ENCODE assay signal across 8 cellular contexts in genomic region chr2:75646090-75646582, GRCh38. TPM values are rescaled to one million over a fixed set of nuclear protein-coding genes. Genes with fewer than 3 reads are reported as not detected.
DNase-seq lines count a peak whose midpoint lies in the region; ATAC-seq, FAIRE-seq and TF ChIP-seq lines count a peak whose summit lies in the region.

No MANE protein-coding gene starts in this region.

- peak overlapping the region; percentile 91 to 96 (median 93) for H3K4me3 ChIP-seq in breast epithelium
- peak overlapping the region; percentile 89 to 95 for H3K4me3 ChIP-seq in mucosa of rectum (ENCODE audit: low read length in 2 of 2)

- no peaks in the 10 kb centered on the region for H3K9me3 ChIP-seq in breast epithelium
- H3K9me3 ChIP-seq in mucosa of rectum (ENCODE audit: control insufficient read depth in 2 of 2, low read length in 2 of 2), result no peaks in the 10 kb centered on the region

- ATAC-seq in GM18517 (IDR thresholded peaks at IDR 0.05; ENCODE audit: unreplicated experiment) (peak; percentile 22), HG03342 (IDR thresholded peaks at IDR 0.05; ENCODE audit: unreplicated experiment) (peak; percentile 1), HG03095 (IDR thresholded peaks at IDR 0.05; ENCODE audit: unreplicated experiment) (no peak)

- H3K27ac ChIP-seq in breast epithelium, result peak overlapping the region; percentile 81 to 86
- peak overlapping the region in 1 of 2 donors; percentile 68 for H3K27ac ChIP-seq in mucosa of rectum (ENCODE audit: low read depth in 2 of 2, low read length in 2 of 2)

- H3K4me1 ChIP-seq in breast epithelium, result peaks cover 0 to 4% of the 10 kb centered on the region in 2 donors
- peaks cover 3 to 7% of the 10 kb centered on the region in 2 donors for H3K4me1 ChIP-seq in mucosa of rectum (ENCODE audit: control insufficient read depth in 2 of 2, insufficient read depth in 2 of 2, low read length in 2 of 2)

- FAIRE-seq in urothelium cell line (lab: Jason Lieb, UNC), result no peak

- H3K36me3 ChIP-seq in breast epithelium (no peaks in the 10 kb centered on the region), mucosa of rectum (ENCODE audit: control insufficient read depth in 2 of 2, insufficient read depth in 2 of 2, low read length in 2 of 2) (peaks cover 3 to 7% of the 10 kb centered on the region in 2 donors)

- H3K27me3 ChIP-seq in breast epithelium, result no peaks in the 10 kb centered on the region
- no peaks in the 10 kb centered on the region for H3K27me3 ChIP-seq in mucosa of rectum (ENCODE audit: control insufficient read depth in 2 of 2, insufficient read depth in 2 of 2, low read length in 2 of 2)

- peak overlapping the region in 1 of 2 donors; percentile 86 for H3K9ac ChIP-seq in mucosa of rectum (ENCODE audit: low read depth in 1 of 2, low read length in 2 of 2)

- intact Hi-C loops in breast epithelium (cut with DNase I; ENCODE audit: low total_unique reads), result no loop called here

- no peak for TF ChIP-seq POLR2A in breast epithelium (IDR thresholded peaks at IDR 0.05)

- DNase-seq in breast epithelium (ENCODE audit: low spot score in 2 of 2) (no peak), AML-193 (lab: John Stamatoyannopoulos, UW) (no peak), NCI-H187 (lab: John Stamatoyannopoulos, UW) (no peak), urothelium cell line (ENCODE audit: low spot score) (no peak)

- no peak for TF ChIP-seq CTCF in breast epithelium (IDR thresholded peaks at IDR 0.05)

RNA-seq across cellular contexts. Expression of gene MRPL19, which starts 0.4 kb away (rescaled TPM):
- 10 to 100 TPM; 26.5 to 32.0 (median 28.5) TPM for total RNA-seq in breast epithelium
